In genomic region chr1:2227341-2228156, GRCh38 we compare ENCODE assay signal across 8 cellular contexts. TPM values are rescaled to one million over a fixed set of nuclear protein-coding genes. Genes with fewer than 3 reads are reported as not detected.
DNase-seq lines count a peak whose midpoint lies in the region; ATAC-seq and TF ChIP-seq lines count a peak whose summit lies in the region.

No MANE protein-coding gene starts in this region.

- TF ChIP-seq CTCF in coronary artery (IDR thresholded peaks at IDR 0.05): no peak

- no peaks in the 10 kb centered on the region for H3K9me3 Mint-ChIP-seq in activated CD4-positive, alpha-beta T cell treated with anti-CD3 and anti-CD28 coated beads, Interleukin-2, amount 10 ng/mL, durations not matched to agents 7 days and 5 days

- ATAC-seq in GM19328 (IDR thresholded peaks at IDR 0.05; ENCODE audit: unreplicated experiment) (peak; percentile 87), HG03460 (IDR thresholded peaks at IDR 0.05; ENCODE audit: unreplicated experiment) (peak; percentile 81), left lobe of liver (peak; percentile 73)

- CTCF ChIA-PET in activated CD4-positive, alpha-beta T cell treated with anti-CD3 and anti-CD28 coated beads, Interleukin-2, amount 10 ng/mL, durations not matched to agents 7 days and 5 days (lab: Charles Lee): interaction anchor here (0.6 to 0.7 kb wide), 2 partner anchors 15 to 21 kb away, joined by 4 read pairs; no protein-coding TSS in a partner anchor

- peak overlapping the region; percentile 97 for H3K4me3 ChIP-seq in coronary artery

- peak overlapping the region; percentile 80 for H3K27ac Mint-ChIP-seq in activated CD4-positive, alpha-beta T cell treated with anti-CD3 and anti-CD28 coated beads, Interleukin-2, amount 10 ng/mL, durations not matched to agents 7 days and 5 days

- peak overlapping the region; percentile 74 for H3K4me3 Mint-ChIP-seq in activated CD4-positive, alpha-beta T cell treated with anti-CD3 and anti-CD28 coated beads, Interleukin-2, amount 10 ng/mL, durations not matched to agents 7 days and 5 days

- DNase-seq in C1 segment of cervical spinal cord (lab: John Stamatoyannopoulos, UW): peak; percentile 64 to 99 (median 94)
- peak; percentile 59 for DNase-seq in NCI-H524 treated with DMSO at 0.1 percent for 48 hours (lab: John Stamatoyannopoulos, UW)
- DNase-seq in activated CD4-positive, alpha-beta T cell treated with anti-CD3 and anti-CD28 coated beads, Interleukin-2, amount 10 ng/mL, durations not matched to agents 7 days and 5 days: peak; percentile 93
- peak; percentile 97 for DNase-seq in coronary artery (ENCODE audit: low spot score)
- DNase-seq in left lobe of liver (ENCODE audit: low spot score): peak; percentile 97
- peak; percentile 96 for DNase-seq in stimulated activated CD4-positive, alpha-beta T cell treated with anti-CD3 and anti-CD28 coated beads, Interleukin-1b, Interleukin-23, amount 100 ng/mL, for 48 hours

- POLR2A ChIA-PET in activated CD4-positive, alpha-beta T cell treated with anti-CD3 and anti-CD28 coated beads, Interleukin-2, amount 10 ng/mL, durations not matched to agents 7 days and 5 days (lab: Charles Lee): interaction anchor here (1.0 kb wide), 1 partner anchor 28 kb away, joined by 4 read pairs; no protein-coding TSS in a partner anchor

- H3K27me3 Mint-ChIP-seq in activated CD4-positive, alpha-beta T cell treated with anti-CD3 and anti-CD28 coated beads, Interleukin-2, amount 10 ng/mL, durations not matched to agents 7 days and 5 days: peaks cover 3% of the 10 kb centered on the region

- H3K27ac ChIP-seq in coronary artery: peak overlapping the region; percentile 98 to 100

- H3K4me1 Mint-ChIP-seq in activated CD4-positive, alpha-beta T cell treated with anti-CD3 and anti-CD28 coated beads, Interleukin-2, amount 10 ng/mL, durations not matched to agents 7 days and 5 days: peaks cover 18% of the 10 kb centered on the region

- H3K36me3 Mint-ChIP-seq in activated CD4-positive, alpha-beta T cell treated with anti-CD3 and anti-CD28 coated beads, Interleukin-2, amount 10 ng/mL, durations not matched to agents 7 days and 5 days (ENCODE audit: low read depth): peaks cover 26% of the 10 kb centered on the region

RNA-seq across cellular contexts. Expression of gene SKI, which starts 0.6 kb away (rescaled TPM):
- total RNA-seq in activated CD4-positive, alpha-beta T cell treated with anti-CD3 and anti-CD28 coated beads, Interleukin-2, amount 10 ng/mL, durations not matched to agents 7 days and 5 days: 10 to 100 TPM; 60.7 to 62.0 TPM
- 38.8 TPM for total RNA-seq in left lobe of liver

RNA-seq across cellular contexts. Expression of gene FAAP20, which starts 33.0 kb away (rescaled TPM):
- 10 to 100 TPM; 61.3 to 66.2 TPM for total RNA-seq in activated CD4-positive, alpha-beta T cell treated with anti-CD3 and anti-CD28 coated beads, Interleukin-2, amount 10 ng/mL, durations not matched to agents 7 days and 5 days
- total RNA-seq in left lobe of liver: 24.8 TPM

Comparison
In these comparisons a context has a peak if more than half of its experiments do, and no peak if none do; other contexts are left out.
1. Peak in every context shown above with its lines: DNase-seq, ATAC-seq, H3K4me3 ChIP-seq and H3K27ac ChIP-seq.